25 cellular contexts compared by ENCODE assay signal in genomic region chr12:69412655-69413054, GRCh38.
"Had no signal": no experiment of that assay in that cellular context is flagged by ENCODE, and none has a peak within 500 bp of the region (broad histone marks: within the 10 kb centered on the region; RNA-seq: fewer than 3 reads in every experiment).

No MANE protein-coding gene starts in this region.

- H3K27me3 Mint-ChIP-seq: effector memory CD8-positive, alpha-beta T cell; naive B cell; natural killer cell treated with Interleukin-12 subunit alpha and Interleukin-12 subunit beta and Interleukin-15 and Interleukin-18, amount 100 ng/mL, for 72 hours had no signal

- DNase-seq: cortex of kidney; effector memory CD8-positive, alpha-beta T cell; heart left ventricle; left cardiac atrium; left lung; mesenchymal stem cell; mucosa of descending colon; naive B cell; sigmoid colon; stimulated activated CD4-positive, alpha-beta T cell treated with anti-CD3 and anti-CD28 coated beads, Interleukin-2, amount 100 ng/mL, for 24 hours; stimulated activated CD4-positive, alpha-beta T cell treated with anti-CD3 and anti-CD28 coated beads, Interleukin-4, amount 100 ng/mL, for 24 hours; stimulated activated naive CD8-positive, alpha-beta T cell treated with anti-CD3 and anti-CD28 coated beads, Interleukin-15, Interleukin-2, amounts not matched to agents 100 U/mL and 50 U/mL, for 24 hours; substantia nigra; testis; tibial artery; upper lobe of left lung had no signal

- H3K79me2 ChIP-seq: hepatocyte, parathyroid adenoma had no signal

- H3K27ac ChIP-seq: gastroesophageal sphincter, heart left ventricle, hepatocyte, left lung, parathyroid adenoma, prostate gland, right atrium auricular region, sigmoid colon, testis, upper lobe of left lung had no signal

- H3K4me1 ChIP-seq: prostate gland, testis had no signal

- H3K4me2 ChIP-seq: hepatocyte had no signal

- H3K4me3 ChIP-seq: gastroesophageal sphincter, heart left ventricle, hepatocyte, left lung, mucosa of descending colon, prostate gland, right atrium auricular region, sigmoid colon, testis, tibial artery, upper lobe of left lung had no signal

- H3K9me3 ChIP-seq: gastroesophageal sphincter, heart left ventricle, left lung, mucosa of descending colon, prostate gland, right atrium auricular region, sigmoid colon, testis, tibial artery, upper lobe of left lung had no signal

- H3K27ac Mint-ChIP-seq: effector memory CD8-positive, alpha-beta T cell; mesothelial cell of epicardium; naive B cell; natural killer cell treated with Interleukin-12 subunit alpha and Interleukin-12 subunit beta and Interleukin-15 and Interleukin-18, amount 100 ng/mL, for 72 hours; stimulated activated effector memory CD8-positive, alpha-beta T cell treated with anti-CD3 and anti-CD28 coated beads, Interleukin-12 subunit alpha, Interleukin-12 subunit beta, amount 100 ng/mL, for 72 hours had no signal

- H2AFZ ChIP-seq: hepatocyte, parathyroid adenoma had no signal

- H3K9ac ChIP-seq: parathyroid adenoma had no signal

- H3K36me3 ChIP-seq: heart left ventricle, left lung, prostate gland, right atrium auricular region, sigmoid colon, tibial artery, upper lobe of left lung had no signal

- ATAC-seq: effector memory CD8-positive, alpha-beta T cell; gastroesophageal sphincter; heart left ventricle; left cardiac atrium; left lung; mucosa of descending colon; natural killer cell treated with Interleukin-12 subunit alpha and Interleukin-12 subunit beta and Interleukin-15 and Interleukin-18, amount 100 ng/mL, for 72 hours; stimulated activated effector memory CD8-positive, alpha-beta T cell treated with anti-CD3 and anti-CD28 coated beads, Interleukin-12 subunit alpha, Interleukin-12 subunit beta, amount 100 ng/mL, for 72 hours; stimulated activated naive CD8-positive, alpha-beta T cell treated with anti-CD3 and anti-CD28 coated beads, Interleukin-15, Interleukin-2, amounts not matched to agents 100 U/mL and 50 U/mL, for 24 hours had no signal

- H3K4me1 Mint-ChIP-seq: naive B cell; stimulated activated effector memory CD8-positive, alpha-beta T cell treated with anti-CD3 and anti-CD28 coated beads, Interleukin-12 subunit alpha, Interleukin-12 subunit beta, amount 100 ng/mL, for 72 hours had no signal

- H3K9me3 Mint-ChIP-seq: effector memory CD8-positive, alpha-beta T cell; mesothelial cell of epicardium; naive B cell; natural killer cell treated with Interleukin-12 subunit alpha and Interleukin-12 subunit beta and Interleukin-15 and Interleukin-18, amount 100 ng/mL, for 72 hours; neural crest cell; stimulated activated effector memory CD8-positive, alpha-beta T cell treated with anti-CD3 and anti-CD28 coated beads, Interleukin-12 subunit alpha, Interleukin-12 subunit beta, amount 100 ng/mL, for 72 hours had no signal

- H3K4me3 Mint-ChIP-seq: effector memory CD8-positive, alpha-beta T cell; mesothelial cell of epicardium; naive B cell; natural killer cell treated with Interleukin-12 subunit alpha and Interleukin-12 subunit beta and Interleukin-15 and Interleukin-18, amount 100 ng/mL, for 72 hours; neural crest cell; stimulated activated effector memory CD8-positive, alpha-beta T cell treated with anti-CD3 and anti-CD28 coated beads, Interleukin-12 subunit alpha, Interleukin-12 subunit beta, amount 100 ng/mL, for 72 hours had no signal

- H3K27me3 ChIP-seq: gastroesophageal sphincter, heart left ventricle, hepatocyte, left lung, right atrium auricular region, sigmoid colon, testis, tibial artery, upper lobe of left lung had no signal

- H3K36me3 Mint-ChIP-seq: natural killer cell treated with Interleukin-12 subunit alpha and Interleukin-12 subunit beta and Interleukin-15 and Interleukin-18, amount 100 ng/mL, for 72 hours; stimulated activated effector memory CD8-positive, alpha-beta T cell treated with anti-CD3 and anti-CD28 coated beads, Interleukin-12 subunit alpha, Interleukin-12 subunit beta, amount 100 ng/mL, for 72 hours had no signal
